Comparison of ENCODE assay signal across 1 cellular context in the genomic region with DNA sequence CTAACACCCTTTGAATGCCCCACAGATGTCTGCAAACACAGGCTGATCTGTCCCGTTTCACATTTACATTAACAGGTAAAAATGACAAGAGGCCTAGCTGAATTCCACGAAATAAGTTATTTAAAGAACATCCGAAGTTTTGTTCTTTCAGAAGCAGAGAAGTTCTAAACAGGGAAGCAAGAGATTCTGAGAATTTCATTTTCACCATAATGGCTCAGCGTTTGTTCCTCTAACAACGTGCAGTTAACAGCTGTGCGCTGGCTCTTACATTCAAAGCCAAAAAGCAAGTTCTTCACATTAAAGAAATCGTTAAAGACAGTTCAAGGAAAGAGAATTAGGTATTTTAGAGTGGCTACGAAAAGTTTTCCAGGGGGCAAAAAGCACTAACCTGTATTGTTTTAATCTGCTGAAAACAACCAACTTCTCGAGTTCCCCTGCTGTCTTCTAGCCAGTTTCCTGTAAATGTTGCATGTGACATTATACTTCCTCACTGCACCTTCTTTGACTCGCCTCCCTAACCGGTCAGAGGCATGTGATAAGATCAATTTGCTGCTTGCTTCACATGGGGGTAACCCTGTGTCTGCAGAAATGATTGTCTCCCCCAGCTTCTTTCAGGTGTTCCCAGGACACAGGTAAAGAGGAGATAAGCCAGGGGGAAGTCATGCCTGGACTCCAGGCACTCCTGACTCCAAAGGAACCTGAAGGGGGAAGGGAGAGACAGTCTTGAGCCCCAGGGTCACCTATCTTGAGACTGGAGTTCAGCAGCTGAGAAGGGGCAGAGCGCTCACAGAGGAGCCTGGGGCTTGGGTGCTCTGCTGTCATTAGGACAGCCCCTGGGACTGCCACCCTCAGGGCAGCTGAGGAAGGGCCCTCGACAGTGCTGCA.
TF ChIP-seq lines count a peak whose summit lies in the region.

No MANE protein-coding gene starts in this region.

TF ChIP-seq in K562, 482 proteins besides CTCF, POLR2A, EP300 and RAD21 (continued from another document and continues in another):
- TF ChIP-seq, protein P1, sequence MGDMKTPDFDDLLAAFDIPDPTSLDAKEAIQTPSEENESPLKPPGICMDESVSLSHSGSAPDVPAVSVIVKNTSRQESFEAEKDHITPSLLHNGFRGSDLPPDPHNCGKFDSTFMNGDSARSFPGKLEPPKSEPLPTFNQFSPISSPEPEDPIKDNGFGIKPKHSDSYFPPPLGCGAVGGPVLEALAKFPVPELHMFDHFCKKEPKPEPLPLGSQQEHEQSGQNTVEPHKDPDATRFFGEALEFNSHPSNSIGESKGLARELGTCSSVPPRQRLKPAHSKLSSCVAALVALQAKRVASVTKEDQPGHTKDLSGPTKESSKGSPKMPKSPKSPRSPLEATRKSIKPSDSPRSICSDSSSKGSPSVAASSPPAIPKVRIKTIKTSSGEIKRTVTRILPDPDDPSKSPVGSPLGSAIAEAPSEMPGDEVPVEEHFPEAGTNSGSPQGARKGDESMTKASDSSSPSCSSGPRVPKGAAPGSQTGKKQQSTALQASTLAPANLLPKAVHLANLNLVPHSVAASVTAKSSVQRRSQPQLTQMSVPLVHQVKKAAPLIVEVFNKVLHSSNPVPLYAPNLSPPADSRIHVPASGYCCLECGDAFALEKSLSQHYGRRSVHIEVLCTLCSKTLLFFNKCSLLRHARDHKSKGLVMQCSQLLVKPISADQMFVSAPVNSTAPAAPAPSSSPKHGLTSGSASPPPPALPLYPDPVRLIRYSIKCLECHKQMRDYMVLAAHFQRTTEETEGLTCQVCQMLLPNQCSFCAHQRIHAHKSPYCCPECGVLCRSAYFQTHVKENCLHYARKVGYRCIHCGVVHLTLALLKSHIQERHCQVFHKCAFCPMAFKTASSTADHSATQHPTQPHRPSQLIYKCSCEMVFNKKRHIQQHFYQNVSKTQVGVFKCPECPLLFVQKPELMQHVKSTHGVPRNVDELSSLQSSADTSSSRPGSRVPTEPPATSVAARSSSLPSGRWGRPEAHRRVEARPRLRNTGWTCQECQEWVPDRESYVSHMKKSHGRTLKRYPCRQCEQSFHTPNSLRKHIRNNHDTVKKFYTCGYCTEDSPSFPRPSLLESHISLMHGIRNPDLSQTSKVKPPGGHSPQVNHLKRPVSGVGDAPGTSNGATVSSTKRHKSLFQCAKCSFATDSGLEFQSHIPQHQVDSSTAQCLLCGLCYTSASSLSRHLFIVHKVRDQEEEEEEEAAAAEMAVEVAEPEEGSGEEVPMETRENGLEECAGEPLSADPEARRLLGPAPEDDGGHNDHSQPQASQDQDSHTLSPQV (IDR thresholded peaks at IDR 0.05) = peak; percentile 85
- TF ChIP-seq KAT7 (CRISPR knock-in tag; IDR thresholded peaks at IDR 0.05; ENCODE audit: borderline replicate concordance) (0 out of 2 replicates have a peak, but pooled peaks have one; percentile 65), SMAD2 (IDR thresholded peaks at IDR 0.05; ENCODE audit: low read depth, low read length) (no peak), ZNF778 (CRISPR knock-in tag; IDR thresholded peaks at IDR 0.05) (no peak), ADNP (tag; IDR thresholded peaks at IDR 0.05) (no peak), GABPB1 (CRISPR knock-in tag; IDR thresholded peaks at IDR 0.05) (0 out of 2 replicates have a peak, but pooled peaks have one; percentile 22), CTBP1 (IDR thresholded peaks at IDR 0.05; ENCODE audit: borderline replicate concordance) (peak; percentile 32; the same call in 1 of the 2 replicates), ZNF695 (CRISPR knock-in tag; IDR thresholded peaks at IDR 0.05) (no peak), THRAP3 (IDR thresholded peaks at IDR 0.05; ENCODE audit: borderline replicate concordance) (no peak), HNRNPK (IDR thresholded peaks at IDR 0.05; ENCODE audit: low read depth, low read length, poor library complexity, severe bottlenecking) (no peak), IFI16 (CRISPR knock-in tag; IDR thresholded peaks at IDR 0.05) (no peak), ZNF23 (CRISPR knock-in tag; IDR thresholded peaks at IDR 0.05) (0 out of 2 replicates have a peak, but pooled peaks have one; percentile 12), NRF1 (conservative IDR thresholded peaks at IDR 0.05 in 1 of 2, IDR thresholded peaks at IDR 0.05 in 1 of 2) (no peak), BHLHE40 (IDR thresholded peaks at IDR 0.05; ENCODE audit: low read length) (0 out of 2 replicates have a peak, but pooled peaks have one; percentile 52), TRIM24 (IDR thresholded peaks at IDR 0.05) (0 out of 4 replicates have a peak, but pooled peaks of 1 of the 2 experiments have one; percentile 12), RBFOX2 (IDR thresholded peaks at IDR 0.05; ENCODE audit: low read depth, low read length) (no peak), DDX20 (tag; IDR thresholded peaks at IDR 0.05; ENCODE audit: low read depth) (peak; percentile 76), FUS (optimal IDR thresholded peaks at IDR 0.05; ENCODE audit: low read depth, low read length) (no peak), KLF16 (IDR thresholded peaks at IDR 0.05) (no peak), GATA2 (CRISPR knock-in tag; IDR thresholded peaks at IDR 0.05) (peak; percentile 87), GTF2E2 (tag; IDR thresholded peaks at IDR 0.05) (peak; percentile 67), E2F3 (CRISPR knock-in tag; IDR thresholded peaks at IDR 0.05) (peak; percentile 7; the same call in 1 of the 2 replicates), ZNF175 (CRISPR knock-in tag; IDR thresholded peaks at IDR 0.05; ENCODE audit: low read depth) (peak; percentile 83; the same call in 1 of the 2 replicates), MYC (IDR thresholded peaks at IDR 0.05; ENCODE audit: low read depth, low read length) (peak; percentile 68), MYC (CRISPR knock-in tag; IDR thresholded peaks at IDR 0.05; ENCODE audit: borderline replicate concordance, low read depth) (no peak), DIDO1 (tag; IDR thresholded peaks at IDR 0.05; ENCODE audit: low read depth) (no peak), ZBTB1 (CRISPR knock-in tag; IDR thresholded peaks at IDR 0.05; ENCODE audit: borderline replicate concordance, low read depth) (no peak), ESRRB (CRISPR knock-in tag; IDR thresholded peaks at IDR 0.05; ENCODE audit: borderline replicate concordance) (no peak), ILK (tag; IDR thresholded peaks at IDR 0.05; ENCODE audit: borderline replicate concordance, low read depth) (no peak), CCNT2 (IDR thresholded peaks at IDR 0.05; ENCODE audit: borderline replicate concordance, extremely low read depth, insufficient read length, low read depth, low read length) (no peak)
- TF ChIP-seq, protein P2, sequence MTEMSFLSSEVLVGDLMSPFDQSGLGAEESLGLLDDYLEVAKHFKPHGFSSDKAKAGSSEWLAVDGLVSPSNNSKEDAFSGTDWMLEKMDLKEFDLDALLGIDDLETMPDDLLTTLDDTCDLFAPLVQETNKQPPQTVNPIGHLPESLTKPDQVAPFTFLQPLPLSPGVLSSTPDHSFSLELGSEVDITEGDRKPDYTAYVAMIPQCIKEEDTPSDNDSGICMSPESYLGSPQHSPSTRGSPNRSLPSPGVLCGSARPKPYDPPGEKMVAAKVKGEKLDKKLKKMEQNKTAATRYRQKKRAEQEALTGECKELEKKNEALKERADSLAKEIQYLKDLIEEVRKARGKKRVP (CRISPR knock-in tag; IDR thresholded peaks at IDR 0.05) = peak; percentile 36; the same call in 1 of the 2 replicates
- TF ChIP-seq, protein P3, sequence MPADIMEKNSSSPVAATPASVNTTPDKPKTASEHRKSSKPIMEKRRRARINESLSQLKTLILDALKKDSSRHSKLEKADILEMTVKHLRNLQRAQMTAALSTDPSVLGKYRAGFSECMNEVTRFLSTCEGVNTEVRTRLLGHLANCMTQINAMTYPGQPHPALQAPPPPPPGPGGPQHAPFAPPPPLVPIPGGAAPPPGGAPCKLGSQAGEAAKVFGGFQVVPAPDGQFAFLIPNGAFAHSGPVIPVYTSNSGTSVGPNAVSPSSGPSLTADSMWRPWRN (IDR thresholded peaks at IDR 0.05; ENCODE audit: low read depth) = no peak
- TF ChIP-seq, protein P4, sequence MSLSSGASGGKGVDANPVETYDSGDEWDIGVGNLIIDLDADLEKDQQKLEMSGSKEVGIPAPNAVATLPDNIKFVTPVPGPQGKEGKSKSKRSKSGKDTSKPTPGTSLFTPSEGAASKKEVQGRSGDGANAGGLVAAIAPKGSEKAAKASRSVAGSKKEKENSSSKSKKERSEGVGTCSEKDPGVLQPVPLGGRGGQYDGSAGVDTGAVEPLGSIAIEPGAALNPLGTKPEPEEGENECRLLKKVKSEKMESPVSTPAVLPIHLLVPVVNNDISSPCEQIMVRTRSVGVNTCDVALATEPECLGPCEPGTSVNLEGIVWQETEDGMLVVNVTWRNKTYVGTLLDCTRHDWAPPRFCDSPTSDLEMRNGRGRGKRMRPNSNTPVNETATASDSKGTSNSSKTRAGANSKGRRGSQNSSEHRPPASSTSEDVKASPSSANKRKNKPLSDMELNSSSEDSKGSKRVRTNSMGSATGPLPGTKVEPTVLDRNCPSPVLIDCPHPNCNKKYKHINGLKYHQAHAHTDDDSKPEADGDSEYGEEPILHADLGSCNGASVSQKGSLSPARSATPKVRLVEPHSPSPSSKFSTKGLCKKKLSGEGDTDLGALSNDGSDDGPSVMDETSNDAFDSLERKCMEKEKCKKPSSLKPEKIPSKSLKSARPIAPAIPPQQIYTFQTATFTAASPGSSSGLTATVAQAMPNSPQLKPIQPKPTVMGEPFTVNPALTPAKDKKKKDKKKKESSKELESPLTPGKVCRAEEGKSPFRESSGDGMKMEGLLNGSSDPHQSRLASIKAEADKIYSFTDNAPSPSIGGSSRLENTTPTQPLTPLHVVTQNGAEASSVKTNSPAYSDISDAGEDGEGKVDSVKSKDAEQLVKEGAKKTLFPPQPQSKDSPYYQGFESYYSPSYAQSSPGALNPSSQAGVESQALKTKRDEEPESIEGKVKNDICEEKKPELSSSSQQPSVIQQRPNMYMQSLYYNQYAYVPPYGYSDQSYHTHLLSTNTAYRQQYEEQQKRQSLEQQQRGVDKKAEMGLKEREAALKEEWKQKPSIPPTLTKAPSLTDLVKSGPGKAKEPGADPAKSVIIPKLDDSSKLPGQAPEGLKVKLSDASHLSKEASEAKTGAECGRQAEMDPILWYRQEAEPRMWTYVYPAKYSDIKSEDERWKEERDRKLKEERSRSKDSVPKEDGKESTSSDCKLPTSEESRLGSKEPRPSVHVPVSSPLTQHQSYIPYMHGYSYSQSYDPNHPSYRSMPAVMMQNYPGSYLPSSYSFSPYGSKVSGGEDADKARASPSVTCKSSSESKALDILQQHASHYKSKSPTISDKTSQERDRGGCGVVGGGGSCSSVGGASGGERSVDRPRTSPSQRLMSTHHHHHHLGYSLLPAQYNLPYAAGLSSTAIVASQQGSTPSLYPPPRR (CRISPR knock-in tag; IDR thresholded peaks at IDR 0.05; ENCODE audit: borderline replicate concordance) = no peak
- TF ChIP-seq, protein P5, sequence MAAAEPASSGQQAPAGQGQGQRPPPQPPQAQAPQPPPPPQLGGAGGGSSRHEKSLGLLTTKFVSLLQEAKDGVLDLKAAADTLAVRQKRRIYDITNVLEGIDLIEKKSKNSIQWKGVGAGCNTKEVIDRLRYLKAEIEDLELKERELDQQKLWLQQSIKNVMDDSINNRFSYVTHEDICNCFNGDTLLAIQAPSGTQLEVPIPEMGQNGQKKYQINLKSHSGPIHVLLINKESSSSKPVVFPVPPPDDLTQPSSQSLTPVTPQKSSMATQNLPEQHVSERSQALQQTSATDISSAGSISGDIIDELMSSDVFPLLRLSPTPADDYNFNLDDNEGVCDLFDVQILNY (CRISPR knock-in tag; IDR thresholded peaks at IDR 0.05) = 0 out of 2 replicates have a peak, but pooled peaks have one; percentile 16
- TF ChIP-seq, protein P6, sequence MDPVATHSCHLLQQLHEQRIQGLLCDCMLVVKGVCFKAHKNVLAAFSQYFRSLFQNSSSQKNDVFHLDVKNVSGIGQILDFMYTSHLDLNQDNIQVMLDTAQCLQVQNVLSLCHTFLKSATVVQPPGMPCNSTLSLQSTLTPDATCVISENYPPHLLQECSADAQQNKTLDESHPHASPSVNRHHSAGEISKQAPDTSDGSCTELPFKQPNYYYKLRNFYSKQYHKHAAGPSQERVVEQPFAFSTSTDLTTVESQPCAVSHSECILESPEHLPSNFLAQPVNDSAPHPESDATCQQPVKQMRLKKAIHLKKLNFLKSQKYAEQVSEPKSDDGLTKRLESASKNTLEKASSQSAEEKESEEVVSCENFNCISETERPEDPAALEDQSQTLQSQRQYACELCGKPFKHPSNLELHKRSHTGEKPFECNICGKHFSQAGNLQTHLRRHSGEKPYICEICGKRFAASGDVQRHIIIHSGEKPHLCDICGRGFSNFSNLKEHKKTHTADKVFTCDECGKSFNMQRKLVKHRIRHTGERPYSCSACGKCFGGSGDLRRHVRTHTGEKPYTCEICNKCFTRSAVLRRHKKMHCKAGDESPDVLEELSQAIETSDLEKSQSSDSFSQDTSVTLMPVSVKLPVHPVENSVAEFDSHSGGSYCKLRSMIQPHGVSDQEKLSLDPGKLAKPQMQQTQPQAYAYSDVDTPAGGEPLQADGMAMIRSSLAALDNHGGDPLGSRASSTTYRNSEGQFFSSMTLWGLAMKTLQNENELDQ (CRISPR knock-in tag; IDR thresholded peaks at IDR 0.05; ENCODE audit: borderline replicate concordance) = no peak
- TF ChIP-seq, protein P7, sequence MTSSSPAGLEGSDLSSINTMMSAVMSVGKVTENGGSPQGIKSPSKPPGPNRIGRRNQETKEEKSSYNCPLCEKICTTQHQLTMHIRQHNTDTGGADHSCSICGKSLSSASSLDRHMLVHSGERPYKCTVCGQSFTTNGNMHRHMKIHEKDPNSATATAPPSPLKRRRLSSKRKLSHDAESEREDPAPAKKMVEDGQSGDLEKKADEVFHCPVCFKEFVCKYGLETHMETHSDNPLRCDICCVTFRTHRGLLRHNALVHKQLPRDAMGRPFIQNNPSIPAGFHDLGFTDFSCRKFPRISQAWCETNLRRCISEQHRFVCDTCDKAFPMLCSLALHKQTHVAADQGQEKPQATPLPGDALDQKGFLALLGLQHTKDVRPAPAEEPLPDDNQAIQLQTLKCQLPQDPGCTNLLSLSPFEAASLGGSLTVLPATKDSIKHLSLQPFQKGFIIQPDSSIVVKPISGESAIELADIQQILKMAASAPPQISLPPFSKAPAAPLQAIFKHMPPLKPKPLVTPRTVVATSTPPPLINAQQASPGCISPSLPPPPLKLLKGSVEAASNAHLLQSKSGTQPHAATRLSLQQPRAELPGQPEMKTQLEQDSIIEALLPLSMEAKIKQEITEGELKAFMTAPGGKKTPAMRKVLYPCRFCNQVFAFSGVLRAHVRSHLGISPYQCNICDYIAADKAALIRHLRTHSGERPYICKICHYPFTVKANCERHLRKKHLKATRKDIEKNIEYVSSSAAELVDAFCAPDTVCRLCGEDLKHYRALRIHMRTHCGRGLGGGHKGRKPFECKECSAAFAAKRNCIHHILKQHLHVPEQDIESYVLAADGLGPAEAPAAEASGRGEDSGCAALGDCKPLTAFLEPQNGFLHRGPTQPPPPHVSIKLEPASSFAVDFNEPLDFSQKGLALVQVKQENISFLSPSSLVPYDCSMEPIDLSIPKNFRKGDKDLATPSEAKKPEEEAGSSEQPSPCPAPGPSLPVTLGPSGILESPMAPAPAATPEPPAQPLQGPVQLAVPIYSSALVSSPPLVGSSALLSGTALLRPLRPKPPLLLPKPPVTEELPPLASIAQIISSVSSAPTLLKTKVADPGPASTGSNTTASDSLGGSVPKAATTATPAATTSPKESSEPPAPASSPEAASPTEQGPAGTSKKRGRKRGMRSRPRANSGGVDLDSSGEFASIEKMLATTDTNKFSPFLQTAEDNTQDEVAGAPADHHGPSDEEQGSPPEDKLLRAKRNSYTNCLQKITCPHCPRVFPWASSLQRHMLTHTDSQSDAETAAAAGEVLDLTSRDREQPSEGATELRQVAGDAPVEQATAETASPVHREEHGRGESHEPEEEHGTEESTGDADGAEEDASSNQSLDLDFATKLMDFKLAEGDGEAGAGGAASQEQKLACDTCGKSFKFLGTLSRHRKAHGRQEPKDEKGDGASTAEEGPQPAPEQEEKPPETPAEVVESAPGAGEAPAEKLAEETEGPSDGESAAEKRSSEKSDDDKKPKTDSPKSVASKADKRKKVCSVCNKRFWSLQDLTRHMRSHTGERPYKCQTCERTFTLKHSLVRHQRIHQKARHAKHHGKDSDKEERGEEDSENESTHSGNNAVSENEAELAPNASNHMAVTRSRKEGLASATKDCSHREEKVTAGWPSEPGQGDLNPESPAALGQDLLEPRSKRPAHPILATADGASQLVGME (CRISPR knock-in tag; IDR thresholded peaks at IDR 0.05) = 0 out of 2 replicates have a peak, but pooled peaks have one; percentile 27
